In the genomic region with DNA sequence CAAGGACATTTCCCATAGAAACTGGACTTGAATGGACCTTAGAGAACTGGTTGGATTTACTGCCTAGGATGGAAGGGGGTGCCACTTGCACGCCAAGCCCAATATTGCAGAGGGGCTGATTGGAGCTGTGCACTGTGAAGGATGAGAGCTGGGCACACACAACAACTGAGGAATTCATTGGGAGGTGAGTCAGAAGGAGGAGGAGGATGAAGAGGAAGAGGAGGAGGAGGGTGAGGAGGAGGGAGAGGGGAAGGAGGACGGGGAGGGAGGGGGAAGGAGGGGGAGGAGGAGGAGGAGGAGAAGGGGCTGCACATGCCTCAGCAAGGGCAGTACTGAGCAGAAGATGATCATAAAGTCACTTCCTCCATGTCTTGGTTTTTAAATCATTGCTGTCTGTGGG, we compare ENCODE assay signal across 1 cellular context.
A peak's percentile ranks its signal among the peaks of the same experiment; 100 is the strongest.
TF ChIP-seq lines count a peak whose summit lies in the region.

No MANE protein-coding gene starts in this region.

TF ChIP-seq in K562, 482 proteins besides CTCF, POLR2A, EP300 and RAD21:
- TF ChIP-seq, protein P1, sequence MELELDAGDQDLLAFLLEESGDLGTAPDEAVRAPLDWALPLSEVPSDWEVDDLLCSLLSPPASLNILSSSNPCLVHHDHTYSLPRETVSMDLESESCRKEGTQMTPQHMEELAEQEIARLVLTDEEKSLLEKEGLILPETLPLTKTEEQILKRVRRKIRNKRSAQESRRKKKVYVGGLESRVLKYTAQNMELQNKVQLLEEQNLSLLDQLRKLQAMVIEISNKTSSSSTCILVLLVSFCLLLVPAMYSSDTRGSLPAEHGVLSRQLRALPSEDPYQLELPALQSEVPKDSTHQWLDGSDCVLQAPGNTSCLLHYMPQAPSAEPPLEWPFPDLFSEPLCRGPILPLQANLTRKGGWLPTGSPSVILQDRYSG (tag; conservative IDR thresholded peaks at IDR 0.05; ENCODE audit: low read depth) = no peak
- no peak for TF ChIP-seq GABPB1 (CRISPR knock-in tag; IDR thresholded peaks at IDR 0.05)
- TF ChIP-seq CLOCK (CRISPR knock-in tag; IDR thresholded peaks at IDR 0.05; ENCODE audit: borderline replicate concordance) = no peak
- peak; percentile 79 for TF ChIP-seq ZNF263 (CRISPR knock-in tag; IDR thresholded peaks at IDR 0.05; ENCODE audit: borderline replicate concordance)
TF ChIP-seq in K562: peak in this region for 1.
